23 cellular contexts compared by ENCODE assay signal in the genomic region with DNA sequence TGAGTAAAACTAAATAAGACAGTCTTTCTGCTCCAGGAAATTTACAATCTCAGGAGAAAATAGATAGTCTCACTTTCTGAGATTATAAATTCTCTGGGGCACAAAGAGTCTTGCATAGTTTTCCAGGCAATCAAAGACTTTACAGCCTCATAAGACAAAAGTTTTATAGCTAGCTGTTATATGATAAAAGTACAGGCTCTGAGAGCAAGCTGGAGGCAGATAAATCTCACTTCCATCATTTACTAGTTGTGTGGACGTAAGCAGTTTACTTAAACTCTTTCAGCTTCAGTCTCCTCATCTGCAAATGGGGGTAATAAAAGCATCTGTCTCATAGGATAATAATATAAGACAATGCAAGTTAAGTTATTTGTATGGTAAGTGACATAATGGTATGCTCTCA. TPM values are rescaled to one million over a fixed set of nuclear protein-coding genes. Genes with fewer than 3 reads are reported as not detected.
DNase-seq lines count a peak whose midpoint lies in the region; ATAC-seq, FAIRE-seq and TF ChIP-seq lines count a peak whose summit lies in the region.
"Had no signal": no experiment of that assay in that cellular context is flagged by ENCODE, and none has a peak within 500 bp of the region (broad histone marks: within the 10 kb centered on the region; RNA-seq: fewer than 3 reads in every experiment).

No MANE protein-coding gene starts in this region.

- H3K27ac Mint-ChIP-seq in activated CD4-positive, alpha-beta memory T cell treated with anti-CD3 and anti-CD28 coated beads for 36 hours, result no peak overlapping the region
- H3K27ac Mint-ChIP-seq: B cell; CD4-positive, alpha-beta T cell; CD8-positive, alpha-beta T cell had no signal

- no peaks in the 10 kb centered on the region for H3K27me3 ChIP-seq in colonic mucosa
- H3K27me3 ChIP-seq in small intestine (ENCODE audit: control insufficient read depth in 2 of 2, insufficient read depth in 2 of 2, low read length in 2 of 2), result no peaks in the 10 kb centered on the region
- H3K27me3 ChIP-seq: BLaER1 treated with 17β-estradiol and CSF1 and Interleukin-3, amounts not matched to agents 10 nM and 100 nM had no signal

- H3K9me3 Mint-ChIP-seq in activated T-cell treated with anti-CD3 and anti-CD28 coated beads, Interleukin-2, amount 50 U/mL, for 4 hours, result no peaks in the 10 kb centered on the region
- H3K9me3 Mint-ChIP-seq in activated CD4-positive, alpha-beta memory T cell treated with anti-CD3 and anti-CD28 coated beads for 36 hours, result no peaks in the 10 kb centered on the region
- H3K9me3 Mint-ChIP-seq: CD4-positive, alpha-beta T cell; CD8-positive, alpha-beta T cell had no signal

- in situ Hi-C loops in GM13976 (cut with MboI; ENCODE audit: low sequenced_read_pairs, unreplicated experiment), result no loop called here

- no peaks in the 10 kb centered on the region for H3K4me1 ChIP-seq in HEK293 (ENCODE audit: control insufficient read depth, insufficient read depth, low read length)
- H3K4me1 ChIP-seq in colonic mucosa, result peaks cover 4% of the 10 kb centered on the region
- H3K4me1 ChIP-seq in mucosa of descending colon (ENCODE audit: low read depth), result peaks cover 12% of the 10 kb centered on the region
- peaks cover 0 to 2% of the 10 kb centered on the region in 2 donors for H3K4me1 ChIP-seq in small intestine (ENCODE audit: control insufficient read depth in 2 of 2, insufficient read depth in 1 of 2, low read depth in 1 of 2, low read length in 1 of 2)

- no peak overlapping the region for H3K4me3 Mint-ChIP-seq in activated T-cell treated with anti-CD3 and anti-CD28 coated beads, Interleukin-2, amount 50 U/mL, for 4 hours
- H3K4me3 Mint-ChIP-seq in activated CD4-positive, alpha-beta memory T cell treated with anti-CD3 and anti-CD28 coated beads for 36 hours, result no peak overlapping the region
- H3K4me3 Mint-ChIP-seq: B cell; CD4-positive, alpha-beta T cell; CD8-positive, alpha-beta T cell had no signal

- peaks cover 10% of the 10 kb centered on the region for H3K27me3 Mint-ChIP-seq in activated T-cell treated with anti-CD3 and anti-CD28 coated beads, Interleukin-2, amount 50 U/mL, for 4 hours (ENCODE audit: low read depth)
- H3K27me3 Mint-ChIP-seq in activated CD4-positive, alpha-beta memory T cell treated with anti-CD3 and anti-CD28 coated beads for 36 hours, result peaks cover 15% of the 10 kb centered on the region

- no peak overlapping the region for H3K9ac ChIP-seq in colonic mucosa (ENCODE audit: low read depth in 2 of 2, low read length in 2 of 2)
- H3K9ac ChIP-seq: BLaER1 treated with 17β-estradiol and CSF1 and Interleukin-3, amounts not matched to agents 10 nM and 100 nM had no signal

- DNase-seq in colonic mucosa (no peak), mucosa of descending colon (no peak), small intestine (peak; percentile 57), GM13976 (ENCODE audit: low spot score) (no peak), OCI-M2 (lab: John Stamatoyannopoulos, UW; ENCODE audit: unreplicated experiment) (no peak)
- DNase-seq in activated T-cell treated with anti-CD3 and anti-CD28 coated beads, Interleukin-2, amount 50 U/mL, for 4 hours, result no peak
- DNase-seq in activated CD4-positive, alpha-beta memory T cell treated with anti-CD3 and anti-CD28 coated beads for 36 hours, result no peak
- DNase-seq: AML-193; Caco-2; Calu3; CD4-positive, alpha-beta T cell; CD8-positive, alpha-beta T cell; DMS79 treated with DMSO at 0.1 percent for 48 hours; GF-D8 had no signal

- H3K36me3 ChIP-seq in HEK293 (ENCODE audit: control insufficient read depth in 2 of 2, insufficient read depth in 1 of 2, low read length in 2 of 2) (no peaks in the 10 kb centered on the region), colonic mucosa (no peaks in the 10 kb centered on the region), mucosa of descending colon (ENCODE audit: low read depth) (no peaks in the 10 kb centered on the region), small intestine (ENCODE audit: control insufficient read depth in 2 of 2, insufficient read depth in 2 of 2, low read length in 2 of 2) (no peaks in the 10 kb centered on the region)
- H3K36me3 ChIP-seq: BLaER1 treated with 17β-estradiol and CSF1 and Interleukin-3, amounts not matched to agents 10 nM and 100 nM had no signal

- H3K36me3 Mint-ChIP-seq in activated T-cell treated with anti-CD3 and anti-CD28 coated beads, Interleukin-2, amount 50 U/mL, for 4 hours (ENCODE audit: insufficient read depth), result no peaks in the 10 kb centered on the region
- no peaks in the 10 kb centered on the region for H3K36me3 Mint-ChIP-seq in activated CD4-positive, alpha-beta memory T cell treated with anti-CD3 and anti-CD28 coated beads for 36 hours
- H3K36me3 Mint-ChIP-seq: CD8-positive, alpha-beta T cell had no signal

- TF ChIP-seq CTCF in HEK293 (tag by site-specific recombination; IDR thresholded peaks at IDR 0.05), result no peak
- no peak for TF ChIP-seq CTCF in colonic mucosa (IDR thresholded peaks at IDR 0.05)
- TF ChIP-seq CTCF in mucosa of descending colon (IDR thresholded peaks at IDR 0.05), result no peak
- no peak for TF ChIP-seq CTCF in GM13976 (IDR thresholded peaks at IDR 0.05; ENCODE audit: borderline replicate concordance, control extremely low read depth, extremely low read depth, insufficient read depth, missing control alignments)

- peak; percentile 90 for ATAC-seq in mucosa of descending colon
- no peak for ATAC-seq in activated T-cell treated with anti-CD3 and anti-CD28 coated beads, Interleukin-2, amount 50 U/mL, for 4 hours
- ATAC-seq: A549; CD8-positive, alpha-beta T cell had no signal

- no peaks in the 10 kb centered on the region for H3K9me3 ChIP-seq in HEK293 (ENCODE audit: control insufficient read depth, insufficient read depth, low read depth, low read length)
- H3K9me3 ChIP-seq in colonic mucosa, result no peaks in the 10 kb centered on the region
- no peaks in the 10 kb centered on the region for H3K9me3 ChIP-seq in mucosa of descending colon
- no peaks in the 10 kb centered on the region for H3K9me3 ChIP-seq in small intestine (ENCODE audit: control insufficient read depth, low read depth)
- H3K9me3 ChIP-seq: A549; BLaER1 treated with 17β-estradiol and CSF1 and Interleukin-3, amounts not matched to agents 10 nM and 100 nM; Caco-2 had no signal

- WGBS in small intestine, 3 donors, result 8 to 60% (median 29%) methylated on average over 1 of the region's 1 CpG

- CTCF ChIA-PET in HEK293 (lab: Yijun Ruan, JAX), result interaction anchor here (1.1 kb wide), 1 partner anchor 11 kb away, joined by 3 read pairs; the partner anchor contains the start of gene FRK
- CTCF ChIA-PET in activated CD4-positive, alpha-beta memory T cell treated with anti-CD3 and anti-CD28 coated beads for 36 hours (lab: Charles Lee), result no interaction called here

- POLR2A ChIA-PET in HEK293 (lab: Yijun Ruan, JAX), result no interaction called here
- POLR2A ChIA-PET in activated CD4-positive, alpha-beta memory T cell treated with anti-CD3 and anti-CD28 coated beads for 36 hours (lab: Charles Lee), result no interaction called here

- H3K4me3 ChIP-seq in HEK293 (ENCODE audit: low read depth, low read length) (no peak overlapping the region), colonic mucosa (no peak overlapping the region), mucosa of descending colon (no peak overlapping the region), small intestine (ENCODE audit: low read depth in 1 of 2, low read length in 2 of 2) (no peak overlapping the region)
- H3K4me3 ChIP-seq: A549; BLaER1 treated with 17β-estradiol and CSF1 and Interleukin-3, amounts not matched to agents 10 nM and 100 nM had no signal

- H3K27ac ChIP-seq in HEK293 (ENCODE audit: extremely low read depth, low read depth, low read length) (no peak overlapping the region), colonic mucosa (peak overlapping the region; percentile 46), small intestine (ENCODE audit: low read depth in 1 of 2, low read length in 1 of 2) (peak overlapping the region in 1 of 2 donors; percentile 11)
- H3K27ac ChIP-seq: 22Rv1; A549; BLaER1 treated with 17β-estradiol and CSF1 and Interleukin-3, amounts not matched to agents 10 nM and 100 nM; C4-2B had no signal

- H3K4me1 Mint-ChIP-seq in activated T-cell treated with anti-CD3 and anti-CD28 coated beads, Interleukin-2, amount 50 U/mL, for 4 hours (ENCODE audit: low read depth), result no peaks in the 10 kb centered on the region
- H3K4me1 Mint-ChIP-seq in activated CD4-positive, alpha-beta memory T cell treated with anti-CD3 and anti-CD28 coated beads for 36 hours (ENCODE audit: low read depth), result no peaks in the 10 kb centered on the region

- intact Hi-C loops in colonic mucosa (cut with DNase I), result no loop called here
- intact Hi-C loops in mucosa of descending colon (cut with DNase I, micrococcal nuclease), result no loop called here
- intact Hi-C loops in activated CD4-positive, alpha-beta memory T cell treated with anti-CD3 and anti-CD28 coated beads for 36 hours (cut with micrococcal nuclease), result no loop called here

- no peak for FAIRE-seq in small intestine (lab: Jason Lieb, UNC)
- FAIRE-seq: A549, D721Med, G401.6, GM18507 had no signal

TF ChIP-seq in HEK293, 187 proteins besides CTCF, POLR2A, EP300 and RAD21 (continues in another document):
- TF ChIP-seq ZNF350 (tag by site-specific recombination; IDR thresholded peaks at IDR 0.05) (no peak), HOXA7 (CRISPR knock-in tag; IDR thresholded peaks at IDR 0.05; ENCODE audit: borderline replicate concordance) (no peak), OSR2 (tag by site-specific recombination; IDR thresholded peaks at IDR 0.05) (no peak)

RNA-seq across cellular contexts. Expression of gene FRK, which starts 11.3 kb away (rescaled TPM):
- total RNA-seq in colonic mucosa (10 to 100 TPM; 25.9 to 27.1 TPM), mucosa of descending colon (10 to 100 TPM in 2 of 3 donors, 1 to 10 TPM in 1; 8.0 to 25.8 (median 23.2) TPM)
- polyA plus RNA-seq in small intestine, result 1 to 10 TPM; 2.9 to 6.7 (median 4.9) TPM
- total RNA-seq in activated T-cell treated with anti-CD3 and anti-CD28 coated beads, Interleukin-2, amount 50 U/mL, for 4 hours, result under 1 TPM; 0.03 to 0.05 (median 0.03) TPM
- total RNA-seq in activated CD4-positive, alpha-beta memory T cell treated with anti-CD3 and anti-CD28 coated beads for 36 hours, result under 1 TPM; 0.02 TPM
- total RNA-seq: CD4-positive, alpha-beta T cell had no signal

RNA-seq across cellular contexts. Expression of gene NT5DC1, which starts 51.3 kb away (rescaled TPM):
- 10 to 100 TPM; 49.8 to 50.1 TPM for total RNA-seq in colonic mucosa
- total RNA-seq in mucosa of descending colon, result 10 to 100 TPM; 32.6 to 49.6 (median 43.2) TPM
- polyA plus RNA-seq in small intestine, result 10 to 100 TPM; 18.4 to 28.6 (median 20.8) TPM
- 10 to 100 TPM; 32.5 to 39.7 (median 33.8) TPM for total RNA-seq in activated T-cell treated with anti-CD3 and anti-CD28 coated beads, Interleukin-2, amount 50 U/mL, for 4 hours
- 10 to 100 TPM; 51.1 to 51.3 TPM for total RNA-seq in activated CD4-positive, alpha-beta memory T cell treated with anti-CD3 and anti-CD28 coated beads for 36 hours

Comparison
In these comparisons a context has a peak if more than half of its experiments do, and no peak if none do; other contexts are left out.
1. RNA of gene FRK, which starts 11.3 kb away (total RNA-seq): 25.9 to 27.1 TPM in colonic mucosa and 8.0 to 25.8 TPM in mucosa of descending colon; 0.03 to 0.05 TPM in activated T-cell treated with anti-CD3 and anti-CD28 coated beads, Interleukin-2, amount 50 U/mL, for 4 hours and 0.02 TPM in activated CD4-positive, alpha-beta memory T cell treated with anti-CD3 and anti-CD28 coated beads for 36 hours; every median in the first group is over 4 times any median in the second.